1 cellular context compared by ENCODE assay signal in genomic region chr7:39921505-39922250, GRCh38.
TF ChIP-seq lines count a peak whose summit lies in the region.

No MANE protein-coding gene starts in this region.

TF ChIP-seq in WTC11, 78 proteins besides CTCF, POLR2A, EP300 and RAD21:
- TF ChIP-seq ATF2 (CRISPR knock-in tag; IDR thresholded peaks at IDR 0.05; ENCODE audit: borderline replicate concordance, low read depth) (no peak), SP1 (CRISPR knock-in tag; conservative IDR thresholded peaks at IDR 0.05) (no peak), ZNF423 (CRISPR knock-in tag; IDR thresholded peaks at IDR 0.05) (no peak), GRHL2 (CRISPR knock-in tag; IDR thresholded peaks at IDR 0.05; ENCODE audit: insufficient replicate concordance, severe bottlenecking) (no peak), PRRX2 (CRISPR knock-in tag; IDR thresholded peaks at IDR 0.05) (no peak), AR (CRISPR knock-in tag; IDR thresholded peaks at IDR 0.05) (no peak), HMGA2 (CRISPR knock-in tag; IDR thresholded peaks at IDR 0.05) (no peak), RORB (CRISPR knock-in tag; IDR thresholded peaks at IDR 0.05) (no peak), ATF3 (CRISPR knock-in tag; conservative IDR thresholded peaks at IDR 0.05) (no peak), STAT6 (CRISPR knock-in tag; conservative IDR thresholded peaks at IDR 0.05; ENCODE audit: low read depth) (no peak), NR1H2 (CRISPR knock-in tag; IDR thresholded peaks at IDR 0.05) (no peak), ZNF281 (CRISPR knock-in tag; IDR thresholded peaks at IDR 0.05) (no peak), ZNF532 (CRISPR knock-in tag; IDR thresholded peaks at IDR 0.05; ENCODE audit: borderline replicate concordance) (no peak), TEAD1 (CRISPR knock-in tag; IDR thresholded peaks at IDR 0.05) (no peak), ETV6 (CRISPR knock-in tag; IDR thresholded peaks at IDR 0.05) (no peak), SMAD3 (CRISPR knock-in tag; IDR thresholded peaks at IDR 0.05; ENCODE audit: borderline replicate concordance) (no peak), MLX (CRISPR knock-in tag; IDR thresholded peaks at IDR 0.05) (no peak)
TF ChIP-seq in WTC11: peak in this region for 0.
